ENCODE assay signal across 1 cellular context in genomic region chr3:184524981-184525336, GRCh38.
TF ChIP-seq lines count a peak whose summit lies in the region.

No MANE protein-coding gene starts in this region.

TF ChIP-seq in IMR-90, 13 proteins besides CTCF, POLR2A, EP300 and RAD21 (continued from another document):
- TF ChIP-seq ELK1 (IDR thresholded peaks at IDR 0.05; ENCODE audit: borderline replicate concordance, low read depth, low read length) (no peak), MAZ (IDR thresholded peaks at IDR 0.05; ENCODE audit: borderline replicate concordance, low read depth, low read length) (no peak), CHD1 (IDR thresholded peaks at IDR 0.05; ENCODE audit: low read depth, low read length) (no peak)
TF ChIP-seq in IMR-90: peak in this region for 0.
